ENCODE assay signal across 17 cellular contexts in genomic region chr12:3119192-3119744, GRCh38. TPM values are rescaled to one million over a fixed set of nuclear protein-coding genes. Genes with fewer than 3 reads are reported as not detected.
DNase-seq lines count a peak whose midpoint lies in the region; ATAC-seq, FAIRE-seq and TF ChIP-seq lines count a peak whose summit lies in the region.
"Had no signal": no experiment of that assay in that cellular context is flagged by ENCODE, and none has a peak within 500 bp of the region (broad histone marks: within the 10 kb centered on the region; RNA-seq: fewer than 3 reads in every experiment).

No MANE protein-coding gene starts in this region.

- H3K4me1 ChIP-seq in breast epithelium (peaks cover 15 to 43% of the 10 kb centered on the region in 2 donors), HepG2 (ENCODE audit: insufficient read depth, low read length) (peaks cover 13% of the 10 kb centered on the region), stomach smooth muscle (ENCODE audit: control insufficient read depth, insufficient read depth, low read length) (peaks cover 20% of the 10 kb centered on the region)

- TF ChIP-seq RAD21 in HepG2 (CRISPR knock-in tag; IDR thresholded peaks at IDR 0.05): no peak

- TF ChIP-seq CTCF in breast epithelium (IDR thresholded peaks at IDR 0.05): no peak
- no peak for TF ChIP-seq CTCF in HepG2 (CRISPR knock-in tag; IDR thresholded peaks at IDR 0.05)
- no peak for TF ChIP-seq CTCF in GM13976 (IDR thresholded peaks at IDR 0.05; ENCODE audit: borderline replicate concordance, control extremely low read depth, extremely low read depth, insufficient read depth, missing control alignments)

- H3K36me3 ChIP-seq in breast epithelium (no peaks in the 10 kb centered on the region), HepG2 (replicated peaks in 1 of 2; ENCODE audit: control insufficient read depth in 1 of 2, insufficient read depth in 2 of 2, low read length in 2 of 2) (peaks cover 5 to 26% of the 10 kb centered on the region in 2 experiments; a peak in 4 of 5 replicates), stomach smooth muscle (ENCODE audit: control insufficient read depth in 2 of 2, insufficient read depth in 2 of 2, low read length in 2 of 2) (peaks cover 0 to 4% of the 10 kb centered on the region in 2 donors)
- H3K36me3 ChIP-seq: MG63, ovary had no signal

- 88% methylated on average over 8 of the region's 9 CpGs for WGBS in HepG2 (ENCODE audit: low lambda C conversion rate)

- no peaks in the 10 kb centered on the region for H3K36me3 Mint-ChIP-seq in activated T-cell treated with anti-CD3 and anti-CD28 coated beads, Interleukin-2, amount 50 U/mL, for 4 hours (ENCODE audit: insufficient read depth)
- H3K36me3 Mint-ChIP-seq: CD4-positive, CD25-positive, alpha-beta regulatory T cell had no signal

- H3K4me3 Mint-ChIP-seq in activated T-cell treated with anti-CD3 and anti-CD28 coated beads, Interleukin-2, amount 50 U/mL, for 4 hours: no peak overlapping the region

- no peak overlapping the region for H2AFZ ChIP-seq in HepG2 (ENCODE audit: low read length)

- in situ Hi-C loops in HepG2 (cut with HindIII; ENCODE audit: extremely low pct_ligation_motif_present, low pct_unique_long_range_greater_than_20kb): no loop called here
- in situ Hi-C loops in GM13976 (cut with MboI; ENCODE audit: low sequenced_read_pairs, unreplicated experiment): no loop called here

- intact Hi-C loops in breast epithelium (cut with DNase I; ENCODE audit: low total_unique reads): no loop called here
- intact Hi-C loops in HepG2 (cut with micrococcal nuclease; ENCODE audit: unreplicated experiment): no loop called here

- no peaks in the 10 kb centered on the region; the same call in 1 of the 2 replicates for H4K20me1 ChIP-seq in HepG2 (ENCODE audit: insufficient read depth, low read length)

- TF ChIP-seq EP300 in HepG2 (IDR thresholded peaks at IDR 0.05; ENCODE audit: low read depth in 2 of 2, low read length in 2 of 2): no peak
- TF ChIP-seq EP300 in HepG2 (CRISPR knock-in tag; IDR thresholded peaks at IDR 0.05; ENCODE audit: borderline replicate concordance): no peak

- H3K4me2 ChIP-seq in HepG2 (ENCODE audit: low read depth, low read length): no peak overlapping the region

- peak overlapping the region in 1 of 3 donors; percentile 30 for H3K4me3 ChIP-seq in breast epithelium
- H3K4me3 ChIP-seq in HepG2 (replicated peaks in 1 of 3; ENCODE audit: insufficient read depth in 1 of 3, low read depth in 2 of 3, low read length in 3 of 3): no peak overlapping the region
- no peak overlapping the region for H3K4me3 ChIP-seq in stomach smooth muscle (ENCODE audit: low read length in 2 of 2)
- H3K4me3 ChIP-seq: MG63, ovary had no signal

- CTCF ChIA-PET in HepG2 (lab: Yijun Ruan, JAX; ENCODE audit: low intra/inter-chr PET ratio, low total read pairs): no interaction called here

- DNase-seq in RPMI7951 (ENCODE audit: low read depth) (peak; percentile 84), breast epithelium (ENCODE audit: low spot score in 2 of 2) (no peak), HepG2 (ENCODE audit: low spot score) (no peak), amniotic stem cell (lab: John Stamatoyannopoulos, UW) (no peak), SKM-1 (lab: John Stamatoyannopoulos, UW; ENCODE audit: unreplicated experiment) (no peak), GM13976 (ENCODE audit: low spot score) (no peak)
- no peak for DNase-seq in activated T-cell treated with anti-CD3 and anti-CD28 coated beads, Interleukin-2, amount 50 U/mL, for 4 hours
- DNase-seq: activated CD4-positive, CD25-positive, alpha-beta regulatory T cell treated with anti-CD3 and anti-CD28 coated beads, Interleukin-2, amount 50 U/mL, for 72 hours; cortex of kidney; MG63; stimulated activated CD4-positive, alpha-beta T cell treated with anti-CD3 and anti-CD28 coated beads, Interleukin-4, amount 100 ng/mL, for 1 hour; stimulated activated naive CD4-positive, alpha-beta T cell had no signal

- no TSS peak for BruUV-seq in HepG2 (replicated peaks; lab: Mats Ljungman, UMichigan)

- peaks cover 4% of the 10 kb centered on the region for H3K27me3 Mint-ChIP-seq in activated T-cell treated with anti-CD3 and anti-CD28 coated beads, Interleukin-2, amount 50 U/mL, for 4 hours (ENCODE audit: low read depth)

- peaks cover 13% of the 10 kb centered on the region for H3K4me1 Mint-ChIP-seq in activated T-cell treated with anti-CD3 and anti-CD28 coated beads, Interleukin-2, amount 50 U/mL, for 4 hours (ENCODE audit: low read depth)

- H3K9ac ChIP-seq in HepG2 (ENCODE audit: insufficient read depth, low read depth, low read length) (no peak overlapping the region), stomach smooth muscle (ENCODE audit: low read length in 2 of 2) (no peak overlapping the region)

- no peak for FAIRE-seq in HepG2 (lab: Jason Lieb, UNC)
- FAIRE-seq: H54 had no signal

- no peaks in the 10 kb centered on the region for H3K9me3 ChIP-seq in breast epithelium
- H3K9me3 ChIP-seq in HepG2 (ENCODE audit: low read length): no peaks in the 10 kb centered on the region
- peaks cover 0 to 4% of the 10 kb centered on the region in 2 donors for H3K9me3 ChIP-seq in stomach smooth muscle (ENCODE audit: control insufficient read depth in 2 of 2, low read length in 2 of 2)
- H3K9me3 ChIP-seq: ovary had no signal

- ATAC-seq in HepG2: no peak
- no peak for ATAC-seq in activated T-cell treated with anti-CD3 and anti-CD28 coated beads, Interleukin-2, amount 50 U/mL, for 4 hours

- no peaks in the 10 kb centered on the region for H3K27me3 ChIP-seq in breast epithelium
- no peaks in the 10 kb centered on the region for H3K27me3 ChIP-seq in HepG2 (ENCODE audit: control insufficient read depth in 1 of 2, insufficient read depth in 2 of 2, low read length in 2 of 2)
- no peaks in the 10 kb centered on the region for H3K27me3 ChIP-seq in stomach smooth muscle (ENCODE audit: control insufficient read depth in 1 of 2, insufficient read depth in 2 of 2, low read length in 2 of 2)
- H3K27me3 ChIP-seq: MG63, ovary had no signal

- H3K27ac ChIP-seq in breast epithelium: peak overlapping the region; percentile 93 to 98
- H3K27ac ChIP-seq in HepG2 (ENCODE audit: extremely low read length, insufficient read depth, low read length): no peak overlapping the region
- H3K27ac ChIP-seq in stomach smooth muscle (ENCODE audit: low read length): peak overlapping the region; percentile 46

- H3K79me2 ChIP-seq in HepG2 (ENCODE audit: insufficient read depth, low read length): peaks cover 2% of the 10 kb centered on the region

- POLR2A ChIA-PET in HepG2 (lab: Yijun Ruan, JAX): no interaction called here

- H3K9me3 Mint-ChIP-seq in activated T-cell treated with anti-CD3 and anti-CD28 coated beads, Interleukin-2, amount 50 U/mL, for 4 hours: no peaks in the 10 kb centered on the region
- H3K9me3 Mint-ChIP-seq: activated T-helper 2 cell treated with anti-CD3 and anti-CD28 coated beads, Interferon-gamma antibody, Interleukin-2, Interleukin-4, amounts not matched to agents 10 μg/mL and 5 μg/mL and 100 μg/mL, durations not matched to agents 14 hours and 24 hours and 36 hours; CD4-positive, CD25-positive, alpha-beta regulatory T cell had no signal

- no peak for TF ChIP-seq POLR2A in breast epithelium (IDR thresholded peaks at IDR 0.05)
- no peak for TF ChIP-seq POLR2A in HepG2 (IDR thresholded peaks at IDR 0.05; ENCODE audit: insufficient read depth in 1 of 2, low read depth in 2 of 2, low read length in 2 of 2)

TF ChIP-seq in HepG2, 621 proteins besides CTCF, POLR2A, EP300 and RAD21 (continues in another document):
- TF ChIP-seq ZNF616 (CRISPR knock-in tag; IDR thresholded peaks at IDR 0.05; ENCODE audit: low read depth) (no peak), ZFY (CRISPR knock-in tag; IDR thresholded peaks at IDR 0.05) (no peak), JARID2 (CRISPR knock-in tag; IDR thresholded peaks at IDR 0.05; ENCODE audit: insufficient replicate concordance) (no peak), CHCHD3 (CRISPR knock-in tag; IDR thresholded peaks at IDR 0.05) (no peak), ATAD3A (CRISPR knock-in tag; IDR thresholded peaks at IDR 0.05) (no peak)

RNA-seq across cellular contexts. Expression of gene TSPAN9, which starts 42.1 kb away (rescaled TPM):
- 37.6 and 42.0 TPM in 2 replicates for total RNA-seq in RPMI7951 (2014; rRNA removed; shearing (Covaris generic))
- 10 to 100 TPM; 16.8 to 44.9 (median 36.9) TPM for total RNA-seq in breast epithelium
- 11.6 and 18.1 TPM in 2 replicates for total RNA-seq in HepG2 (2016; rRNA removed; fragmentation: Illumina TruSeq; extraction: Trizol)
- total RNA-seq in HepG2 (2016; cell fraction: cytosol; rRNA removed; fragmentation: Illumina TruSeq; extraction: Trizol; ENCODE audit: low read depth): 2.5 and 3.1 TPM in 2 replicates
- total RNA-seq in HepG2 (2016; cell fraction: insoluble cytoplasmic fraction; rRNA removed; fragmentation: Illumina TruSeq; extraction: Trizol): 9.6 and 21.5 TPM in 2 replicates
- total RNA-seq in HepG2 (2016; cell fraction: membrane; rRNA removed; fragmentation: Illumina TruSeq; extraction: Trizol): 4.4 and 4.6 TPM in 2 replicates
- 16.9 and 19.5 TPM in 2 replicates for total RNA-seq in HepG2 (2016; cell fraction: nucleus; rRNA removed; fragmentation: Illumina TruSeq; extraction: Trizol)
- polyA plus RNA-seq in HepG2 (2011; rRNA removed): 42.3 and 58.2 TPM in 2 replicates
- polyA plus RNA-seq in HepG2 (2011; cell fraction: cytosol; rRNA removed): 38.6 and 41.6 TPM in 2 replicates
- 55.3 and 55.7 TPM in 2 replicates for polyA plus RNA-seq in HepG2 (2011; cell fraction: nucleus; rRNA removed)
- 27.2 and 58.7 TPM in 2 replicates for polyA plus RNA-seq in HepG2 (2012)
- polyA plus RNA-seq in HepG2 (2016; cell fraction: cytosol; fragmentation: Illumina TruSeq; extraction: Trizol; ENCODE audit: low read depth): 2.2 and 3.0 TPM in 2 replicates
- polyA plus RNA-seq in HepG2 (2016; cell fraction: insoluble cytoplasmic fraction; fragmentation: Illumina TruSeq; extraction: Trizol; ENCODE audit: low read depth): 9.6 and 13.8 TPM in 2 replicates
- 4.1 TPM in 2 replicates for polyA plus RNA-seq in HepG2 (2016; cell fraction: membrane; fragmentation: Illumina TruSeq; extraction: Trizol; ENCODE audit: low read depth)
- 31.0 and 34.1 TPM in 2 replicates for polyA plus RNA-seq in HepG2 (2016; cell fraction: nucleus; fragmentation: Illumina TruSeq; extraction: Trizol; ENCODE audit: insufficient read depth, low read depth)
- polyA minus RNA-seq in HepG2 (2011; rRNA and poly(A)+ RNA removed; ENCODE audit: low replicate concordance): 9.4 and 96.3 TPM in 2 replicates
- polyA minus RNA-seq in HepG2 (2011; cell fraction: cytosol; rRNA and poly(A)+ RNA removed): 25.1 and 32.3 TPM in 2 replicates
- polyA minus RNA-seq in HepG2 (2011; cell fraction: nucleus; rRNA and poly(A)+ RNA removed): 27.2 and 29.7 TPM in 2 replicates
- total RNA-seq in activated T-cell treated with anti-CD3 and anti-CD28 coated beads, Interleukin-2, amount 50 U/mL, for 4 hours: 1 to 10 TPM in 1 of 3 donors, under 1 TPM in 2; 0.68 to 1.4 (median 0.95) TPM
